ENCODE assay signal across 8 cellular contexts in genomic region chr2:79876430-79876829, GRCh38.
DNase-seq lines count a peak whose midpoint lies in the region; ATAC-seq and TF ChIP-seq lines count a peak whose summit lies in the region.

No MANE protein-coding gene starts in this region.

- no peak overlapping the region for H3K4me2 ChIP-seq in Karpas-422 (ENCODE audit: low read depth, low read length, poor library complexity, severe bottlenecking)

- H3K27ac Mint-ChIP-seq in nephron = no peak overlapping the region
- no peak overlapping the region for H3K27ac Mint-ChIP-seq in activated T-cell treated with anti-CD3 and anti-CD28 coated beads, Interleukin-2, amount 50 U/mL, for 72 hours
- H3K27ac Mint-ChIP-seq in activated CD4-positive, alpha-beta memory T cell treated with anti-CD3 and anti-CD28 coated beads, Interleukin-2, amount 10 ng/mL, durations not matched to agents 7 days and 5 days = no peak overlapping the region

- H3K9me3 ChIP-seq in Karpas-422 (ENCODE audit: low read length) = no peaks in the 10 kb centered on the region

- no peak overlapping the region for H3K9ac ChIP-seq in Karpas-422 (ENCODE audit: low read length)

- H3K4me1 Mint-ChIP-seq in nephron = no peaks in the 10 kb centered on the region
- H3K4me1 Mint-ChIP-seq in activated T-cell treated with anti-CD3 and anti-CD28 coated beads, Interleukin-2, amount 50 U/mL, for 72 hours (ENCODE audit: low read depth) = no peaks in the 10 kb centered on the region
- no peaks in the 10 kb centered on the region for H3K4me1 Mint-ChIP-seq in activated CD4-positive, alpha-beta memory T cell treated with anti-CD3 and anti-CD28 coated beads, Interleukin-2, amount 10 ng/mL, durations not matched to agents 7 days and 5 days

- peak; percentile 48 to 61 (median 55) for TF ChIP-seq CTCF in nephron (IDR thresholded peaks at IDR 0.05; ENCODE audit: unreplicated experiment in 3 of 3)

- CTCF ChIA-PET in activated CD4-positive, alpha-beta memory T cell treated with anti-CD3 and anti-CD28 coated beads, Interleukin-2, amount 10 ng/mL, durations not matched to agents 7 days and 5 days (lab: Charles Lee) = no interaction called here

- no peak overlapping the region for H3K4me3 Mint-ChIP-seq in nephron
- no peak overlapping the region for H3K4me3 Mint-ChIP-seq in activated T-cell treated with anti-CD3 and anti-CD28 coated beads, Interleukin-2, amount 50 U/mL, for 72 hours
- no peak overlapping the region for H3K4me3 Mint-ChIP-seq in activated CD4-positive, alpha-beta memory T cell treated with anti-CD3 and anti-CD28 coated beads, Interleukin-2, amount 10 ng/mL, durations not matched to agents 7 days and 5 days

- no peaks in the 10 kb centered on the region for H4K20me1 ChIP-seq in Karpas-422 (ENCODE audit: insufficient read depth, low read depth, low read length)

- H3K4me3 ChIP-seq in Karpas-422 (ENCODE audit: low read length) = no peak overlapping the region

- no peaks in the 10 kb centered on the region for H3K9me2 ChIP-seq in Karpas-422 (replicated peaks; ENCODE audit: insufficient read depth, low read length)

- H3K4me1 ChIP-seq in Karpas-422 (ENCODE audit: low read length) = no peaks in the 10 kb centered on the region

- DNase-seq in GM04503 (ENCODE audit: low read depth) (peak; percentile 3), Karpas-422 (peak; percentile 69), astrocyte of the hippocampus (ENCODE audit: low read depth, low spot score) (peak; percentile 38)
- DNase-seq in stimulated activated naive CD4-positive, alpha-beta T cell treated with Interleukin-2 at 50 U/mL for 16 hours (lab: John Stamatoyannopoulos, UW) = no peak
- no peak for DNase-seq in activated T-cell treated with anti-CD3 and anti-CD28 coated beads, Interleukin-2, amount 50 U/mL, for 72 hours
- no peak for DNase-seq in activated CD4-positive, alpha-beta memory T cell treated with anti-CD3 and anti-CD28 coated beads, Interleukin-2, amount 10 ng/mL, durations not matched to agents 7 days and 5 days

- POLR2A ChIA-PET in activated CD4-positive, alpha-beta memory T cell treated with anti-CD3 and anti-CD28 coated beads, Interleukin-2, amount 10 ng/mL, durations not matched to agents 7 days and 5 days (lab: Charles Lee) = no interaction called here

- no peaks in the 10 kb centered on the region for H3K79me2 ChIP-seq in Karpas-422 (ENCODE audit: low read length)

- no peak overlapping the region for H3K27ac ChIP-seq in Karpas-422 (ENCODE audit: low read length)

- ATAC-seq in activated T-cell treated with anti-CD3 and anti-CD28 coated beads, Interleukin-2, amount 50 U/mL, for 72 hours (replicated peaks in 1 of 2) = no peak
- no peak for ATAC-seq in HG03442 (IDR thresholded peaks at IDR 0.05; ENCODE audit: unreplicated experiment)

- H3K36me3 ChIP-seq in Karpas-422 (ENCODE audit: insufficient read depth, low read length) = no peaks in the 10 kb centered on the region

- no peaks in the 10 kb centered on the region for H3K27me3 ChIP-seq in Karpas-422 (ENCODE audit: low read length)

- no peaks in the 10 kb centered on the region for H3K36me3 Mint-ChIP-seq in nephron (ENCODE audit: low read depth)
- H3K36me3 Mint-ChIP-seq in activated T-cell treated with anti-CD3 and anti-CD28 coated beads, Interleukin-2, amount 50 U/mL, for 72 hours (ENCODE audit: insufficient read depth in 2 of 2) = peaks cover 0 to 1% of the 10 kb centered on the region in 2 donors
- no peaks in the 10 kb centered on the region for H3K36me3 Mint-ChIP-seq in activated CD4-positive, alpha-beta memory T cell treated with anti-CD3 and anti-CD28 coated beads, Interleukin-2, amount 10 ng/mL, durations not matched to agents 7 days and 5 days (ENCODE audit: low read depth)

- no peaks in the 10 kb centered on the region for H3K27me3 Mint-ChIP-seq in nephron (ENCODE audit: low read depth)
- H3K27me3 Mint-ChIP-seq in activated T-cell treated with anti-CD3 and anti-CD28 coated beads, Interleukin-2, amount 50 U/mL, for 72 hours (ENCODE audit: low read depth) = no peaks in the 10 kb centered on the region
- no peaks in the 10 kb centered on the region for H3K27me3 Mint-ChIP-seq in activated CD4-positive, alpha-beta memory T cell treated with anti-CD3 and anti-CD28 coated beads, Interleukin-2, amount 10 ng/mL, durations not matched to agents 7 days and 5 days

- H3K9me3 Mint-ChIP-seq in nephron = peaks cover 7% of the 10 kb centered on the region
- H3K9me3 Mint-ChIP-seq in activated T-cell treated with anti-CD3 and anti-CD28 coated beads, Interleukin-2, amount 50 U/mL, for 72 hours = peaks cover 2 to 7% of the 10 kb centered on the region in 2 donors
- H3K9me3 Mint-ChIP-seq in activated CD4-positive, alpha-beta memory T cell treated with anti-CD3 and anti-CD28 coated beads, Interleukin-2, amount 10 ng/mL, durations not matched to agents 7 days and 5 days = no peaks in the 10 kb centered on the region

- H2AFZ ChIP-seq in Karpas-422 (ENCODE audit: low read length) = no peak overlapping the region

Comparison
In these comparisons a context has a peak if more than half of its experiments do, and no peak if none do; other contexts are left out.
1. DNase-seq: peak in GM04503 (single experiment), Karpas-422 (single experiment) and astrocyte of the hippocampus (single experiment); none in stimulated activated naive CD4-positive, alpha-beta T cell treated with Interleukin-2 at 50 U/mL for 16 hours (single experiment), activated T-cell treated with anti-CD3 and anti-CD28 coated beads, Interleukin-2, amount 50 U/mL, for 72 hours (0 of 2) and activated CD4-positive, alpha-beta memory T cell treated with anti-CD3 and anti-CD28 coated beads, Interleukin-2, amount 10 ng/mL, durations not matched to agents 7 days and 5 days (single experiment).